ENCODE assay signal across 20 cellular contexts in genomic region chr13:110498765-110499164, GRCh38.
"Had no signal": no experiment of that assay in that cellular context is flagged by ENCODE, and none has a peak within 500 bp of the region (broad histone marks: within the 10 kb centered on the region; RNA-seq: fewer than 3 reads in every experiment).

No MANE protein-coding gene starts in this region.

- H3K9me3 ChIP-seq: left ventricle myocardium inferior, mucosa of descending colon, sigmoid colon, thoracic aorta had no signal

- ATAC-seq: activated CD8-positive, alpha-beta T cell treated with anti-CD3 and anti-CD28 coated beads for 36 hours; activated T-cell treated with anti-CD3 and anti-CD28 coated beads, Interleukin-2, amount 50 U/mL, for 4 hours; activated T-helper 17 cell treated with anti-CD3 and anti-CD28 coated beads, Interleukin-2, amount 50 U/mL, for 72 hours; esophagus mucosa; mucosa of descending colon; natural killer cell treated with Interleukin-12 subunit alpha and Interleukin-12 subunit beta and Interleukin-15 and Interleukin-18, amount 100 ng/mL, for 72 hours; T-cell had no signal

- DNase-seq: activated B cell treated with CpG ODN at 0.5 μM for 24 hours; activated CD4-positive, alpha-beta T cell treated with anti-CD3 and anti-CD28 coated beads, Interleukin-2, amount 50 U/mL, for 1 hour; activated CD8-positive, alpha-beta T cell treated with anti-CD3 and anti-CD28 coated beads for 36 hours; activated gamma-delta T cell treated with Interleukin-2 at 50 U/mL for 16 hours; activated naive CD4-positive, alpha-beta T cell treated with anti-CD3 and anti-CD28 coated beads, Interleukin-2, amount 50 U/mL, for 16 hours; activated T-cell treated with anti-CD3 and anti-CD28 coated beads, Interleukin-2, amount 50 U/mL, for 4 hours; amniotic stem cell; central memory CD4-positive, alpha-beta T cell; foreskin keratinocyte; left ventricle myocardium inferior; sigmoid colon; stimulated activated CD4-positive, alpha-beta T cell treated with anti-CD3 and anti-CD28 coated beads, Interleukin-2, amount 100 ng/mL, for 48 hours; stimulated activated naive CD4-positive, alpha-beta T cell treated with Interleukin-2 at 50 U/mL for 16 hours; T-cell had no signal

- H3K4me3 ChIP-seq: left ventricle myocardium inferior, lung, mucosa of descending colon, sigmoid colon, thoracic aorta had no signal

- H3K4me1 ChIP-seq: foreskin keratinocyte had no signal

- H3K27ac ChIP-seq: foreskin keratinocyte, left ventricle myocardium inferior, thoracic aorta had no signal

- H3K27me3 ChIP-seq: foreskin keratinocyte, sigmoid colon had no signal
